ENCODE assay signal across 31 cellular contexts in the genomic region with DNA sequence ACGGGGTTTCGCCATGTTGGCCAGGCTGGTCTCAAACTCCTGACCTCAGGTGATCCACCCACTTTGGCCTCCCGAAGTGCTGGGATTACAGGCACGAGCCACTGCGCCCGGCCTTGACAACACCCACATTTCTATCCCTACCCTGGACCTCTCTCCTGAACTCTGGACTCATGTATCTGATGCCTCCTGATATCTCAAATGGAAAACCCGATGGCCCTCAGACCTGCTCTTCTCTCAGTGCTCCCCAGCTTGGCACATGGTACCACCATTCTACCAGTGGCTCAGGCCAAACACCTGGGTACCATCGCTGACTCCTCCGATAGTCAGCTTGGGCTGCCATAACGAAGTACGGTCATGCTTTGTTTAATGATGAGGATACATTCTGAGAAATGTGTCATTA. TPM values are rescaled to one million over a fixed set of nuclear protein-coding genes. Genes with fewer than 3 reads are reported as not detected.
"Had no signal": no experiment of that assay in that cellular context is flagged by ENCODE, and none has a peak within 500 bp of the region (broad histone marks: within the 10 kb centered on the region; RNA-seq: fewer than 3 reads in every experiment).

No MANE protein-coding gene starts in this region.

- H3K9ac ChIP-seq: neural progenitor cell, parathyroid adenoma had no signal

- H3K36me3 ChIP-seq: neural progenitor cell, ovary, suprapubic skin, tibial artery, transverse colon, upper lobe of left lung, vagina had no signal

- H3K4me3 ChIP-seq: neural progenitor cell, ovary, psoas muscle, skin epidermis, suprapubic skin, testis, tibial artery, transverse colon, upper lobe of left lung, vagina had no signal

- H3K27me3 ChIP-seq: ovary, testis, vagina had no signal

- H3K9me3 ChIP-seq: ovary, psoas muscle, suprapubic skin, testis, tibial artery, transverse colon, upper lobe of left lung, vagina had no signal

- DNase-seq: naive thymus-derived CD4-positive, alpha-beta T cell; natural killer cell; occipital lobe; ovary; posterior cingulate gyrus; psoas muscle; right cardiac atrium; stimulated activated CD4-positive, alpha-beta T cell treated with anti-CD3 and anti-CD28 coated beads, Interleukin-12 subunit alpha, Interleukin-12 subunit beta, amount 100 ng/mL, for 4 hours; stimulated activated CD4-positive, alpha-beta T cell treated with anti-CD3 and anti-CD28 coated beads, Interleukin-1b, Interleukin-23, amount 100 ng/mL, for 48 hours; stimulated activated CD4-positive, alpha-beta T cell treated with anti-CD3 and anti-CD28 coated beads, Interleukin-4, amount 100 ng/mL, for 1 hour; stimulated activated CD4-positive, alpha-beta T cell treated with anti-CD3 and anti-CD28 coated beads, Interleukin-4, amount 100 ng/mL, for 4 hours; stimulated activated CD8-positive, alpha-beta memory T cell treated with anti-CD3 and anti-CD28 coated beads, Interleukin-4, amount 100 ng/mL, for 48 hours; stimulated activated naive CD4-positive, alpha-beta T cell; stimulated activated naive CD8-positive, alpha-beta T cell treated with anti-CD3 and anti-CD28 coated beads, Interleukin-15, amount 100 ng/mL, for 72 hours; stimulated activated naive CD8-positive, alpha-beta T cell treated with anti-CD3 and anti-CD28 coated beads, Interleukin-15, Interleukin-2, amounts not matched to agents 100 U/mL and 50 U/mL, for 24 hours; substantia nigra; tibial artery; transverse colon; upper lobe of left lung had no signal

- ATAC-seq: naive thymus-derived CD4-positive, alpha-beta T cell; natural killer cell; psoas muscle; sciatic nerve; stimulated activated memory B cell treated with anti-CD40 and anti-IgM and Interleukin-4, amounts not matched to agents 10 μg/mL and 1 μg/mL and 100 μg/mL, for 72 hours; stimulated activated naive CD8-positive, alpha-beta T cell treated with anti-CD3 and anti-CD28 coated beads, Interleukin-15, amount 100 ng/mL, for 72 hours; stimulated activated naive CD8-positive, alpha-beta T cell treated with anti-CD3 and anti-CD28 coated beads, Interleukin-15, Interleukin-2, amounts not matched to agents 100 U/mL and 50 U/mL, for 24 hours had no signal

- H2AFZ ChIP-seq: neural progenitor cell, parathyroid adenoma had no signal

- H3K79me2 ChIP-seq: parathyroid adenoma had no signal

- H3K4me2 ChIP-seq: neural progenitor cell had no signal

- H3K4me1 ChIP-seq: parathyroid adenoma, psoas muscle, testis, vagina had no signal

- FAIRE-seq: urothelium cell line had no signal

- H3K27ac ChIP-seq: neural progenitor cell, ovary, parathyroid adenoma, psoas muscle, skin epidermis, suprapubic skin, testis, tibial artery, transverse colon, upper lobe of left lung, vagina had no signal

RNA-seq across cellular contexts. Expression of a gene that starts 8.5 kb away (rescaled TPM):
- total RNA-seq: naive thymus-derived CD4-positive, alpha-beta T cell; natural killer cell; occipital lobe; osteoblast; psoas muscle; right cardiac atrium; sciatic nerve; transverse colon; vagina had no signal
- polyA plus RNA-seq: naive thymus-derived CD4-positive, alpha-beta T cell; neural cell; psoas muscle had no signal

RNA-seq across cellular contexts. Expression of a gene that starts 22.2 kb away (rescaled TPM):
- total RNA-seq: natural killer cell, occipital lobe, ovary, renal cortical epithelial cell, right cardiac atrium, sciatic nerve, suprapubic skin, transverse colon, vagina had no signal
- polyA plus RNA-seq: neural cell had no signal
